8 cellular contexts compared by ENCODE assay signal in genomic region chr11:62881579-62882427, GRCh38. TPM values are rescaled to one million over a fixed set of nuclear protein-coding genes. Genes with fewer than 3 reads are reported as not detected.
DNase-seq lines count a peak whose midpoint lies in the region; ATAC-seq and TF ChIP-seq lines count a peak whose summit lies in the region.

No MANE protein-coding gene starts in this region.

- H3K4me1 ChIP-seq in PC-3 (ENCODE audit: insufficient read depth, low read length) (peaks cover 38% of the 10 kb centered on the region), esophagus squamous epithelium (peaks cover 44 to 88% (median 49%) of the 10 kb centered on the region in 3 donors)

- H3K9me3 Mint-ChIP-seq in natural killer cell = no peaks in the 10 kb centered on the region
- no peaks in the 10 kb centered on the region for H3K9me3 Mint-ChIP-seq in stimulated activated naive B cell treated with anti-CD40 and anti-IgM and Interleukin-4, amounts not matched to agents 10 μg/mL and 1 μg/mL and 100 μg/mL, for 72 hours

- H3K4me2 ChIP-seq in PC-3 (ENCODE audit: low read length) = peak overlapping the region; percentile 95

- CTCF ChIA-PET in PC-3 (lab: Charles Lee) = interaction anchor here (0.6 to 1.7 kb wide), 5 partner anchors 26 to 1292 kb away, joined by 3 to 8 read pairs (median 4); partner anchors contain the start of genes TMEM179B and TUT1

- H3K9me3 ChIP-seq in PC-3 (ENCODE audit: low read length) = no peaks in the 10 kb centered on the region
- no peaks in the 10 kb centered on the region for H3K9me3 ChIP-seq in esophagus squamous epithelium

- no peaks in the 10 kb centered on the region for H3K9me2 ChIP-seq in PC-3 (replicated peaks; ENCODE audit: low read length)

- TF ChIP-seq POLR2A in esophagus squamous epithelium (IDR thresholded peaks at IDR 0.05) = peak in 1 of 4 donors; percentile 7

- H3K4me1 Mint-ChIP-seq in natural killer cell = peaks cover 41 to 56% of the 10 kb centered on the region in 2 donors
- peaks cover 38 to 57% of the 10 kb centered on the region in 2 donors for H3K4me1 Mint-ChIP-seq in stimulated activated naive B cell treated with anti-CD40 and anti-IgM and Interleukin-4, amounts not matched to agents 10 μg/mL and 1 μg/mL and 100 μg/mL, for 72 hours

- intact Hi-C loops in PC-3 (cut with micrococcal nuclease) (loop anchor here (1.0 to 5.0 kb wide), 4 partner anchors 25 to 155 kb away; partner anchors contain the start of genes HNRNPUL2, STX5, TEX54 and TTC9C), esophagus squamous epithelium (cut with DNase I) (loop anchor here (5.0 kb wide), 1 partner anchor 95 kb away; the partner anchor contains the start of gene TMEM179B), natural killer cell (cut with micrococcal nuclease) (loop anchor here (1.0 to 5.0 kb wide), 6 partner anchors 19 to 326 kb away; partner anchors contain the start of genes TMEM179B, TTC9C and TUT1)

- peaks cover 28% of the 10 kb centered on the region for H3K36me3 Mint-ChIP-seq in natural killer cell
- H3K36me3 Mint-ChIP-seq in stimulated activated naive B cell treated with anti-CD40 and anti-IgM and Interleukin-4, amounts not matched to agents 10 μg/mL and 1 μg/mL and 100 μg/mL, for 72 hours = peaks cover 66 to 82% of the 10 kb centered on the region in 2 donors

- H3K79me2 ChIP-seq in PC-3 (ENCODE audit: low read length) = peaks cover 81% of the 10 kb centered on the region

- TF ChIP-seq CTCF in PC-3 (conservative IDR thresholded peaks at IDR 0.05; ENCODE audit: low read depth, low read length) (peak; percentile 2; the same call in 1 of the 2 replicates), esophagus squamous epithelium (IDR thresholded peaks at IDR 0.05) (no peak), natural killer cell (IDR thresholded peaks at IDR 0.05) (no peak)

- peak; percentile 96 for DNase-seq in COLO829 (ENCODE audit: low spot score)
- DNase-seq in HPDE6-E6E7 (ENCODE audit: extremely low spot score) = peak; percentile 90
- DNase-seq in PC-3 = peak; percentile 98
- peak; percentile 96 to 97 for DNase-seq in activated T-cell treated with anti-CD3 and anti-CD28 coated beads, Interleukin-2, amount 50 U/mL, for 48 hours
- peak; percentile 80 for DNase-seq in esophagus squamous epithelium (lab: John Stamatoyannopoulos, UW)
- DNase-seq in natural killer cell = peak; percentile 94
- DNase-seq in stimulated activated naive B cell treated with anti-CD40 and anti-IgM and Interleukin-4, amounts not matched to agents 10 μg/mL and 1 μg/mL and 100 μg/mL, for 72 hours = peak; percentile 82

- H3K27ac ChIP-seq in PC-3 (ENCODE audit: low read length) (peak overlapping the region; percentile 93), esophagus squamous epithelium (peak overlapping the region; percentile 95 to 100 (median 98))

- H4K20me1 ChIP-seq in PC-3 (ENCODE audit: low read length) = peaks cover 55% of the 10 kb centered on the region

- H3K4me3 Mint-ChIP-seq in natural killer cell = peak overlapping the region; percentile 100
- H3K4me3 Mint-ChIP-seq in stimulated activated naive B cell treated with anti-CD40 and anti-IgM and Interleukin-4, amounts not matched to agents 10 μg/mL and 1 μg/mL and 100 μg/mL, for 72 hours = peak overlapping the region; percentile 94

- H3K27me3 ChIP-seq in PC-3 (ENCODE audit: low read length) (no peaks in the 10 kb centered on the region), esophagus squamous epithelium (no peaks in the 10 kb centered on the region)

- ATAC-seq in GM19467 (IDR thresholded peaks at IDR 0.05; ENCODE audit: unreplicated experiment) (peak; percentile 39), PC-3 (peak; percentile 39), natural killer cell (peak; percentile 66 to 84 (median 73))
- peak; percentile 66 to 74 for ATAC-seq in stimulated activated naive B cell treated with anti-CD40 and anti-IgM and Interleukin-4, amounts not matched to agents 10 μg/mL and 1 μg/mL and 100 μg/mL, for 72 hours (replicated peaks)

- H3F3A ChIP-seq in PC-3 (ENCODE audit: low read length, unreplicated experiment) = peaks cover 14% of the 10 kb centered on the region

- H3K27me3 Mint-ChIP-seq in natural killer cell (ENCODE audit: low read depth in 2 of 2) = no peaks in the 10 kb centered on the region
- H3K27me3 Mint-ChIP-seq in stimulated activated naive B cell treated with anti-CD40 and anti-IgM and Interleukin-4, amounts not matched to agents 10 μg/mL and 1 μg/mL and 100 μg/mL, for 72 hours = no peaks in the 10 kb centered on the region

- peak overlapping the region; percentile 99 for H3K9ac ChIP-seq in PC-3 (ENCODE audit: low read length)

- BruUV-seq in PC-3 (replicated peaks; lab: Mats Ljungman, UMichigan) = no TSS peak

- WGBS in esophagus squamous epithelium, 2 donors = 1 to 2% methylated on average over 8 to 12 of the region's 21 CpGs

- peak overlapping the region; percentile 99 for H3K27ac Mint-ChIP-seq in natural killer cell
- H3K27ac Mint-ChIP-seq in stimulated activated naive B cell treated with anti-CD40 and anti-IgM and Interleukin-4, amounts not matched to agents 10 μg/mL and 1 μg/mL and 100 μg/mL, for 72 hours = peak overlapping the region; percentile 100

- POLR2A ChIA-PET in PC-3 (lab: Charles Lee; ENCODE audit: unreplicated experiment) = interaction anchor here (0.5 to 1.8 kb wide), 7 partner anchors 8 to 335 kb away, joined by 3 to 22 read pairs (median 5); partner anchors contain the start of genes AHNAK and CSKMT

- peak overlapping the region; percentile 85 for H3K4me3 ChIP-seq in PC-3 (ENCODE audit: low read length)
- peak overlapping the region; percentile 74 to 99 (median 86) for H3K4me3 ChIP-seq in esophagus squamous epithelium

- H2AFZ ChIP-seq in PC-3 (ENCODE audit: low read length) = no peak overlapping the region

- H3K36me3 ChIP-seq in PC-3 (ENCODE audit: low read depth, low read length) (peaks cover 59% of the 10 kb centered on the region), esophagus squamous epithelium (peaks cover 30 to 48% (median 46%) of the 10 kb centered on the region in 3 donors)

RNA-seq across cellular contexts. Expression of gene SLC3A2, which starts 1.1 kb away (rescaled TPM):
- total RNA-seq in PC-3 (2014; rRNA removed) (243 and 304 TPM in 2 replicates), esophagus squamous epithelium (100 to 1,000 TPM; 132 to 373 (median 153) TPM), natural killer cell (100 to 1,000 TPM; 200 to 235 (median 207) TPM)

RNA-seq across cellular contexts. Expression of gene CHRM1, which starts 39.4 kb away (rescaled TPM):
- total RNA-seq in PC-3 (2014; rRNA removed) = not detected in 2 replicates
- total RNA-seq in esophagus squamous epithelium = under 1 TPM in 2 of 4 donors, not detected in 2; 0.30 to 0.73 TPM
- total RNA-seq in natural killer cell = not detected

RNA-seq across cellular contexts. Expression of gene WDR74, which starts 42.4 kb away (rescaled TPM):
- total RNA-seq in PC-3 (2014; rRNA removed) (217 and 222 TPM in 2 replicates), esophagus squamous epithelium (10 to 100 TPM; 31.7 to 74.0 (median 44.3) TPM), natural killer cell (100 to 1,000 TPM; 151 to 173 (median 171) TPM)

RNA-seq across cellular contexts. Expression of gene TEX54, which starts 49.2 kb away (rescaled TPM):
- total RNA-seq in PC-3 (2014; rRNA removed) (not detected in 2 replicates), esophagus squamous epithelium (not detected), natural killer cell (not detected)

RNA-seq across cellular contexts. Expression of gene STX5, which starts 50.0 kb away (rescaled TPM):
- total RNA-seq in PC-3 (2014; rRNA removed) (41.4 and 48.2 TPM in 2 replicates), esophagus squamous epithelium (10 to 100 TPM; 23.0 to 34.7 (median 24.2) TPM), natural killer cell (100 to 1,000 TPM; 138 to 171 (median 166) TPM)

Comparison
In these comparisons a context has a peak if more than half of its experiments do, and no peak if none do; other contexts are left out.
1. Peak in every context shown above with its lines: DNase-seq, ATAC-seq, H3K4me3 ChIP-seq and H3K27ac ChIP-seq.